12 cellular contexts compared by ENCODE assay signal in the genomic region with DNA sequence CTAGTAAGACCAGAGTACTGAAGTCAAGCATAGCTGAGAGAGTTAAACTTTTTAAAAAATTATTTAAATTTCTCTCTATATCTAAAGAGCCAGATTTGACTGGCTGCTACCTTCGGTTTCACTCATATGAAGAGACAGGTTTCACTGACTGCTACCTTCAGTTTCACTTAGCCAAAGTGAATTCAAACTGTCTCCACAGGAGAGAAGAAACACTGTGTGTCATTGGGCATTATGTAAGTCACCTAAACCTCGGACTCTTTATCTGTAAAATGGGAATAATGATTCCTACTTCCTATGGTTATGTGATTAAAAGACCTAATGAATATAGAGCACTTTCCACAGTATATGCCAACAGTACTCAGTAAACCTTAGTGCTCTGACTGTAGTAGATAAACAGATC. TPM values are rescaled to one million over a fixed set of nuclear protein-coding genes. Genes with fewer than 3 reads are reported as not detected.
A peak's percentile ranks its signal among the peaks of the same experiment; 100 is the strongest.
DNase-seq lines count a peak whose midpoint lies in the region; ATAC-seq, FAIRE-seq and TF ChIP-seq lines count a peak whose summit lies in the region.
"Had no signal": no experiment of that assay in that cellular context is flagged by ENCODE, and none has a peak within 500 bp of the region (broad histone marks: within the 10 kb centered on the region; RNA-seq: fewer than 3 reads in every experiment).

No MANE protein-coding gene starts in this region.

- H3K27me3 ChIP-seq in PC-3 (ENCODE audit: low read length), result no peaks in the 10 kb centered on the region
- no peaks in the 10 kb centered on the region for H3K27me3 ChIP-seq in small intestine (ENCODE audit: control insufficient read depth in 2 of 2, insufficient read depth in 2 of 2, low read length in 2 of 2)

- no peaks in the 10 kb centered on the region for H4K20me1 ChIP-seq in PC-3 (ENCODE audit: low read length)

- H3F3A ChIP-seq in PC-3 (ENCODE audit: low read length, unreplicated experiment), result no peaks in the 10 kb centered on the region

- FAIRE-seq in small intestine (lab: Jason Lieb, UNC), result no peak
- FAIRE-seq: H1 had no signal

- peak overlapping the region; percentile 76; the same call in 1 of the 2 replicates for H2AFZ ChIP-seq in PC-3 (ENCODE audit: low read length)

- BruUV-seq in PC-3 (replicated peaks; lab: Mats Ljungman, UMichigan), result no TSS peak

- H3K27ac ChIP-seq in PC-3 (ENCODE audit: low read length) (no peak overlapping the region), small intestine (ENCODE audit: low read depth in 1 of 2, low read length in 1 of 2) (no peak overlapping the region)
- H3K27ac ChIP-seq: 22Rv1 had no signal

- H3K36me3 ChIP-seq in PC-3 (ENCODE audit: low read depth, low read length) (no peaks in the 10 kb centered on the region), small intestine (ENCODE audit: control insufficient read depth in 2 of 2, insufficient read depth in 2 of 2, low read length in 2 of 2) (no peaks in the 10 kb centered on the region)

- H3K4me1 ChIP-seq in PC-3 (ENCODE audit: insufficient read depth, low read length), result peaks cover 36% of the 10 kb centered on the region
- no peaks in the 10 kb centered on the region for H3K4me1 ChIP-seq in small intestine (ENCODE audit: control insufficient read depth in 2 of 2, insufficient read depth in 1 of 2, low read depth in 1 of 2, low read length in 1 of 2)

- ATAC-seq in HG02798 (IDR thresholded peaks at IDR 0.05; ENCODE audit: poor library complexity, unreplicated experiment), result peak; percentile 95
- ATAC-seq in PC-3, result no peak
- no peak for ATAC-seq in left ventricle myocardium superior

- H3K9me2 ChIP-seq in PC-3 (replicated peaks; ENCODE audit: low read length), result no peaks in the 10 kb centered on the region

- DNase-seq in DMS53 (lab: John Stamatoyannopoulos, UW), result peak; percentile 50
- no peak for DNase-seq in DMS53 treated with DMSO at 0.1 percent for 48 hours (lab: John Stamatoyannopoulos, UW; ENCODE audit: unreplicated experiment)
- no peak for DNase-seq in PC-3
- peak; percentile 64 for DNase-seq in small intestine
- DNase-seq in left ventricle myocardium superior, result no peak
- no peak for DNase-seq in epidermal melanocyte (ENCODE audit: insufficient read length, low spot score)
- no peak for DNase-seq in NCI-H774 (lab: John Stamatoyannopoulos, UW)
- DNase-seq: hippocampal formation had no signal

- CTCF ChIA-PET in PC-3 (lab: Charles Lee), result no interaction called here

- H3K79me2 ChIP-seq in PC-3 (ENCODE audit: low read length), result no peaks in the 10 kb centered on the region

- peak overlapping the region; percentile 29; the same call in 1 of the 2 replicates for H3K4me2 ChIP-seq in PC-3 (ENCODE audit: low read length)

- 17 to 49% (median 23%) methylated on average over 2 of the region's 2 CpGs for WGBS in small intestine, 3 donors

- no peak for TF ChIP-seq CTCF in PC-3 (conservative IDR thresholded peaks at IDR 0.05; ENCODE audit: low read depth, low read length)

- H3K4me3 ChIP-seq in PC-3 (ENCODE audit: low read length) (no peak overlapping the region), small intestine (ENCODE audit: low read depth in 1 of 2, low read length in 2 of 2) (no peak overlapping the region)

- H3K9me3 ChIP-seq in PC-3 (ENCODE audit: low read length) (no peaks in the 10 kb centered on the region), small intestine (ENCODE audit: control insufficient read depth, low read depth) (no peaks in the 10 kb centered on the region)

- intact Hi-C loops in PC-3 (cut with micrococcal nuclease), result no loop called here
- intact Hi-C loops in left ventricle myocardium superior (cut with micrococcal nuclease), result no loop called here

- POLR2A ChIA-PET in PC-3 (lab: Charles Lee; ENCODE audit: unreplicated experiment), result interaction anchor here (0.7 kb wide), 1 partner anchor 852 kb away, joined by 10 read pairs; no protein-coding TSS in a partner anchor

- H3K9ac ChIP-seq in PC-3 (ENCODE audit: low read length), result no peak overlapping the region

RNA-seq across cellular contexts. Expression of gene MET, which starts 41.6 kb away (rescaled TPM):
- 109 and 118 TPM in 2 replicates for total RNA-seq in PC-3 (2014; rRNA removed)
- polyA plus RNA-seq in small intestine, result 10 to 100 TPM in 1 of 3 donors, 1 to 10 TPM in 2; 2.7 to 12.4 (median 4.1) TPM
- total RNA-seq in left ventricle myocardium superior, result 20.0 TPM
- total RNA-seq: OCI-LY7 had no signal

Comparison
In these comparisons a context has a peak if more than half of its experiments do, and no peak if none do; other contexts are left out.
1. DNase-seq: peak in DMS53 (single experiment) and small intestine (single experiment); none in DMS53 treated with DMSO at 0.1 percent for 48 hours (single experiment), PC-3 (single experiment), left ventricle myocardium superior (single experiment), epidermal melanocyte (single experiment) and NCI-H774 (single experiment).